9 cellular contexts compared by ENCODE assay signal in the genomic region with DNA sequence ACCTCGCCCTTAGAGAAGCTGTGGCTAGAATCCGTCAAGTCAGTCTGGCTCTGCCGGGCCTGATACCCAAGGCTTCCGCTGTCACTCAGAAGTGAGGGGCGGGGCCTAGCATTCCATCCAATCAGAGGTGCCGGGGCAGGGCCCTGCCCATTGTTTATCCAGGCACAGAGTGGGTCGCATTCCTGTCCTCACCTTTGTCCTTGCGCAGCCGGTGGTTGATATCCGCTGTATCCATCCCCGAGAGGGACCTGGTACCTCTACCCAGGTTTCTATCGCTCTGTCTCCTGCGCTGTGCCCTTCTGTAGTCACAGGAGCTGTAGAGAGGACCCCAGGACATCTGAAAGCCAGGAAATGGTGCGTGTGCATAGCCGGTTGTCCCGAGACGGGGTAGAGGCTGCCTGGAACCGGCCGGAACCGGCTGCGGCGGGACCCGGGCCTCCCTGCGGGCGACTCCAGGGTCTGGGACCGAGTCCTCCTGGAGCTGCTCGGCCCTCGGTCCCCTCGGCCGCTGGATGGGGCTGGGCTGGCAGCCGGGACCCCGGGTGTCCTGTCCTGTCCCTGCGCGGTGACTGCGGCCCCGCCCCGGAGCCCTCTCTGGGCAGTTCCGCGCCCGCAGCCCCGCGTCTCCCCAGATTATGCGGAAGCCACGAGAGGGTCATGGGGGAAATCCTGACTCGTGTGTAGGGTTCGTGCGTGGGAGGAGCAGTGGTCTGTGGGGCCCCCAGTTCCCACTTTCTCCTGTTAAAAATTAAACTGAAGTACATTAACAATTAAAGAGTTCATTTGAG. TPM values are rescaled to one million over a fixed set of nuclear protein-coding genes. Genes with fewer than 3 reads are reported as not detected.
DNase-seq lines count a peak whose midpoint lies in the region; ATAC-seq lines count a peak whose summit lies in the region.
"Had no signal": no experiment of that assay in that cellular context is flagged by ENCODE, and none has a peak within 500 bp of the region (broad histone marks: within the 10 kb centered on the region; RNA-seq: fewer than 3 reads in every experiment).

A gene (plus strand): TSS at position 183 of the 788 bp plus-strand sequence. CDS start 169 bp downstream, at position 352.

- peaks cover 19% of the 10 kb centered on the region for H3K4me1 ChIP-seq in CD4-positive, CD25-positive, alpha-beta regulatory T cell (ENCODE audit: control insufficient read depth, insufficient read depth, low read length, poor library complexity, severe bottlenecking)

- peak; percentile 75 to 94 (median 82) for DNase-seq in CD4-positive, CD25-positive, alpha-beta regulatory T cell
- DNase-seq in HS-27A (ENCODE audit: low read depth) (peak; percentile 82), RKO (ENCODE audit: low spot score) (peak; percentile 96), fibroblast of peridontal ligament (ENCODE audit: extremely low read depth) (peak; percentile 73)
- DNase-seq in activated T-helper 2 cell treated with anti-CD3 and anti-CD28 coated beads, Interferon-gamma antibody, Interleukin-2, Interleukin-4, amounts not matched to agents 10 μg/mL and 5 μg/mL and 100 μg/mL, durations not matched to agents 14 hours and 24 hours and 36 hours (ENCODE audit: low spot score): peak; percentile 80
- peak; percentile 72 to 95 (median 86) for DNase-seq in naive thymus-derived CD8-positive, alpha-beta T cell

- no peaks in the 10 kb centered on the region for H3K9me3 ChIP-seq in CD4-positive, CD25-positive, alpha-beta regulatory T cell (ENCODE audit: control insufficient read depth in 2 of 2, low read length in 2 of 2)

- H3K9me3 Mint-ChIP-seq in CD4-positive, CD25-positive, alpha-beta regulatory T cell: peaks cover 0 to 5% (median 1%) of the 10 kb centered on the region in 7 donors
- H3K9me3 Mint-ChIP-seq in activated T-helper 2 cell treated with anti-CD3 and anti-CD28 coated beads, Interferon-gamma antibody, Interleukin-2, Interleukin-4, amounts not matched to agents 10 μg/mL and 5 μg/mL and 100 μg/mL, durations not matched to agents 14 hours and 24 hours and 36 hours: peaks cover 13% of the 10 kb centered on the region
- H3K9me3 Mint-ChIP-seq in naive thymus-derived CD8-positive, alpha-beta T cell: peaks cover 0 to 3% (median 0%) of the 10 kb centered on the region in 9 donors
- no peaks in the 10 kb centered on the region for H3K9me3 Mint-ChIP-seq in stimulated activated memory B cell treated with anti-CD40 and anti-IgM and Interleukin-4, amounts not matched to agents 10 μg/mL and 1 μg/mL and 100 μg/mL, for 72 hours

- H3K27ac Mint-ChIP-seq in CD4-positive, CD25-positive, alpha-beta regulatory T cell: peak within 1 kb of the TSS; percentile 90 to 95 (median 93)
- peak within 1 kb of the TSS; percentile 82 for H3K27ac Mint-ChIP-seq in activated T-helper 2 cell treated with anti-CD3 and anti-CD28 coated beads, Interferon-gamma antibody, Interleukin-2, Interleukin-4, amounts not matched to agents 10 μg/mL and 5 μg/mL and 100 μg/mL, durations not matched to agents 14 hours and 24 hours and 36 hours
- peak within 1 kb of the TSS; percentile 78 to 99 (median 96) for H3K27ac Mint-ChIP-seq in naive thymus-derived CD8-positive, alpha-beta T cell
- peak within 1 kb of the TSS; percentile 88 for H3K27ac Mint-ChIP-seq in stimulated activated memory B cell treated with anti-CD40 and anti-IgM and Interleukin-4, amounts not matched to agents 10 μg/mL and 1 μg/mL and 100 μg/mL, for 72 hours

- H3K4me1 Mint-ChIP-seq in CD4-positive, CD25-positive, alpha-beta regulatory T cell: peaks cover 11 to 35% (median 20%) of the 10 kb centered on the region in 4 donors
- peaks cover 17% of the 10 kb centered on the region for H3K4me1 Mint-ChIP-seq in activated T-helper 2 cell treated with anti-CD3 and anti-CD28 coated beads, Interferon-gamma antibody, Interleukin-2, Interleukin-4, amounts not matched to agents 10 μg/mL and 5 μg/mL and 100 μg/mL, durations not matched to agents 14 hours and 24 hours and 36 hours (ENCODE audit: low read depth)
- peaks cover 16 to 31% (median 29%) of the 10 kb centered on the region in 4 donors for H3K4me1 Mint-ChIP-seq in naive thymus-derived CD8-positive, alpha-beta T cell
- H3K4me1 Mint-ChIP-seq in stimulated activated memory B cell treated with anti-CD40 and anti-IgM and Interleukin-4, amounts not matched to agents 10 μg/mL and 1 μg/mL and 100 μg/mL, for 72 hours: peaks cover 38% of the 10 kb centered on the region

- peaks cover 8% of the 10 kb centered on the region for H3K36me3 Mint-ChIP-seq in CD4-positive, CD25-positive, alpha-beta regulatory T cell
- peaks cover 4% of the 10 kb centered on the region for H3K36me3 Mint-ChIP-seq in activated T-helper 2 cell treated with anti-CD3 and anti-CD28 coated beads, Interferon-gamma antibody, Interleukin-2, Interleukin-4, amounts not matched to agents 10 μg/mL and 5 μg/mL and 100 μg/mL, durations not matched to agents 14 hours and 24 hours and 36 hours (ENCODE audit: low read depth)
- H3K36me3 Mint-ChIP-seq in naive thymus-derived CD8-positive, alpha-beta T cell: peaks cover 0 to 9% (median 0%) of the 10 kb centered on the region in 3 donors
- peaks cover 7% of the 10 kb centered on the region for H3K36me3 Mint-ChIP-seq in stimulated activated memory B cell treated with anti-CD40 and anti-IgM and Interleukin-4, amounts not matched to agents 10 μg/mL and 1 μg/mL and 100 μg/mL, for 72 hours

- intact Hi-C loops in activated T-helper 2 cell treated with anti-CD3 and anti-CD28 coated beads, Interferon-gamma antibody, Interleukin-2, Interleukin-4, amounts not matched to agents 10 μg/mL and 5 μg/mL and 100 μg/mL, durations not matched to agents 14 hours and 24 hours and 36 hours (cut with micrococcal nuclease): loop anchor here (1.0 to 10.0 kb wide), 3 partner anchors 22 to 90 kb away; a partner anchor contains a TSS

- H3K27me3 ChIP-seq in CD4-positive, CD25-positive, alpha-beta regulatory T cell (ENCODE audit: control insufficient read depth, insufficient read depth, low read length): no peaks in the 10 kb centered on the region

- H3K4me3 ChIP-seq in CD4-positive, CD25-positive, alpha-beta regulatory T cell (ENCODE audit: low read depth, low read length): peak within 1 kb of the TSS; percentile 77

- POLR2A ChIA-PET in naive thymus-derived CD8-positive, alpha-beta T cell (lab: Charles Lee): interaction anchor here (0.5 to 3.1 kb wide), 16 partner anchors 10 to 198 kb away, joined by 3 to 76 read pairs (median 4); a partner anchor contains a TSS

- peak; percentile 92 for ATAC-seq in CD4-positive, CD25-positive, alpha-beta regulatory T cell (ENCODE audit: low read depth in 2 of 2)
- peak; percentile 87 for ATAC-seq in GM19463 (IDR thresholded peaks at IDR 0.05; ENCODE audit: unreplicated experiment)
- peak; percentile 91 for ATAC-seq in naive thymus-derived CD8-positive, alpha-beta T cell
- ATAC-seq in stimulated activated memory B cell treated with anti-CD40 and anti-IgM and Interleukin-4, amounts not matched to agents 10 μg/mL and 1 μg/mL and 100 μg/mL, for 72 hours: peak; percentile 98

- H3K27ac ChIP-seq in CD4-positive, CD25-positive, alpha-beta regulatory T cell (ENCODE audit: insufficient read depth, low read length, poor library complexity, severe bottlenecking): peak within 1 kb of the TSS; percentile 86

- H3K27me3 Mint-ChIP-seq in CD4-positive, CD25-positive, alpha-beta regulatory T cell: no peaks in the 10 kb centered on the region
- no peaks in the 10 kb centered on the region for H3K27me3 Mint-ChIP-seq in activated T-helper 2 cell treated with anti-CD3 and anti-CD28 coated beads, Interferon-gamma antibody, Interleukin-2, Interleukin-4, amounts not matched to agents 10 μg/mL and 5 μg/mL and 100 μg/mL, durations not matched to agents 14 hours and 24 hours and 36 hours (ENCODE audit: low read depth)
- H3K27me3 Mint-ChIP-seq in naive thymus-derived CD8-positive, alpha-beta T cell: no peaks in the 10 kb centered on the region
- no peaks in the 10 kb centered on the region for H3K27me3 Mint-ChIP-seq in stimulated activated memory B cell treated with anti-CD40 and anti-IgM and Interleukin-4, amounts not matched to agents 10 μg/mL and 1 μg/mL and 100 μg/mL, for 72 hours

- peak within 1 kb of the TSS; percentile 88 to 97 (median 95) for H3K4me3 Mint-ChIP-seq in CD4-positive, CD25-positive, alpha-beta regulatory T cell
- peak within 1 kb of the TSS; percentile 83 for H3K4me3 Mint-ChIP-seq in activated T-helper 2 cell treated with anti-CD3 and anti-CD28 coated beads, Interferon-gamma antibody, Interleukin-2, Interleukin-4, amounts not matched to agents 10 μg/mL and 5 μg/mL and 100 μg/mL, durations not matched to agents 14 hours and 24 hours and 36 hours (ENCODE audit: low read depth)
- H3K4me3 Mint-ChIP-seq in naive thymus-derived CD8-positive, alpha-beta T cell: peak within 1 kb of the TSS; percentile 90 to 99 (median 96)
- peak within 1 kb of the TSS; percentile 94 for H3K4me3 Mint-ChIP-seq in stimulated activated memory B cell treated with anti-CD40 and anti-IgM and Interleukin-4, amounts not matched to agents 10 μg/mL and 1 μg/mL and 100 μg/mL, for 72 hours

- no peaks in the 10 kb centered on the region for H3K36me3 ChIP-seq in CD4-positive, CD25-positive, alpha-beta regulatory T cell (ENCODE audit: control insufficient read depth, insufficient read depth, low read length)

RNA-seq across cellular contexts. Expression of the gene that starts here (rescaled TPM):
- 3.2 TPM for total RNA-seq in CD4-positive, CD25-positive, alpha-beta regulatory T cell
- 1 to 10 TPM; 1.9 to 3.0 (median 2.5) TPM for polyA plus RNA-seq in CD4-positive, CD25-positive, alpha-beta regulatory T cell
- 0.43 and 0.74 TPM in 2 replicates for total RNA-seq in activated T-helper 2 cell treated with anti-CD3 and anti-CD28 coated beads, Interferon-gamma antibody, Interleukin-2, Interleukin-4, amounts not matched to agents 10 μg/mL and 5 μg/mL and 100 μg/mL, durations not matched to agents 14 hours and 24 hours and 36 hours
- 10 to 100 TPM; 11.3 to 15.7 TPM for total RNA-seq in naive thymus-derived CD8-positive, alpha-beta T cell
- 1 to 10 TPM; 1.9 to 3.9 (median 2.6) TPM for polyA plus RNA-seq in naive thymus-derived CD8-positive, alpha-beta T cell
- total RNA-seq: NCI-H460 had no signal

Comparison
In these comparisons a context has a peak if more than half of its experiments do, and no peak if none do; other contexts are left out.
1. Peak in every context shown above with its lines: DNase-seq, ATAC-seq, H3K4me3 ChIP-seq and H3K27ac ChIP-seq.
2. Peak in DNase-seq in activated T-helper 2 cell treated with anti-CD3 and anti-CD28 coated beads, Interferon-gamma antibody, Interleukin-2, Interleukin-4, amounts not matched to agents 10 μg/mL and 5 μg/mL and 100 μg/mL, durations not matched to agents 14 hours and 24 hours and 36 hours; RNA of the gene not detected or under 1 TPM.